17 cellular contexts compared by ENCODE assay signal in the genomic region with DNA sequence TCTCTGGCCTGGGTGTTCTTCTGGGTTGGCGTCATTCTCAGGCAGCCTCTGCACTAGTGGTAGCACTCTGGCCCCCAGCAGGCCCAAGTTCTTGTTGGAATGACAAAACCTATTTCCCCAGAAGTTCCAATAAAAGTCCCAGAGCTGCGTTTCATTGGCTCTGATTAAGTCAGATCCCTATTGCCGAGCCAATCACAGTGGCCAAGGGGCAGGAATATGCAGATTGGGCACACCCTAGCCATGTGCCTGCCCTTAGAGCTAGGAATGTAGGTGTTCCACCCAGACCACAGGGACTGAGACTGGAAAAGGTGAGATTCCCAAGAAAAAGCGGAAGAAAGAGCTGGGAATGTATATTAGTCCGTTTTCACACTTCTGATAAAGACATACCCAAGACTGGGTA.
"Had no signal": no experiment of that assay in that cellular context is flagged by ENCODE, and none has a peak within 500 bp of the region (broad histone marks: within the 10 kb centered on the region; RNA-seq: fewer than 3 reads in every experiment).

No MANE protein-coding gene starts in this region.

- ATAC-seq: activated CD8-positive, alpha-beta T cell treated with anti-CD3 and anti-CD28 coated beads, Interleukin-2, amount 10 ng/mL, durations not matched to agents 7 days and 5 days; activated naive CD8-positive, alpha-beta T cell treated with anti-CD3 and anti-CD28 coated beads, Interleukin-2, amount 50 U/mL, for 24 hours; activated T-cell treated with anti-CD3 and anti-CD28 coated beads, Interleukin-2, amount 50 U/mL, for 4 hours; naive thymus-derived CD8-positive, alpha-beta T cell had no signal

- H3K27me3 Mint-ChIP-seq: activated naive CD4-positive, alpha-beta T cell treated with anti-CD3 and anti-CD28 coated beads, Interleukin-2, amount 10 ng/mL, durations not matched to agents 7 days and 5 days; activated naive CD8-positive, alpha-beta T cell treated with anti-CD3 and anti-CD28 coated beads, Interleukin-2, amount 50 U/mL, for 24 hours; brain; naive thymus-derived CD8-positive, alpha-beta T cell had no signal

- H3K27ac Mint-ChIP-seq: activated naive CD4-positive, alpha-beta T cell treated with anti-CD3 and anti-CD28 coated beads, Interleukin-2, amount 10 ng/mL, durations not matched to agents 7 days and 5 days; activated naive CD8-positive, alpha-beta T cell treated with anti-CD3 and anti-CD28 coated beads, Interleukin-2, amount 50 U/mL, for 24 hours; brain had no signal

- H3K4me1 Mint-ChIP-seq: activated naive CD4-positive, alpha-beta T cell treated with anti-CD3 and anti-CD28 coated beads, Interleukin-2, amount 10 ng/mL, durations not matched to agents 7 days and 5 days; brain had no signal

- DNase-seq: activated CD4-positive, alpha-beta T cell treated with anti-CD3 and anti-CD28 coated beads for 48 hours; activated CD4-positive, CD25-positive, alpha-beta regulatory T cell; activated CD8-positive, alpha-beta memory T cell treated with anti-CD3 and anti-CD28 coated beads, Interleukin-2, amount 50 U/mL, for 4 hours; activated CD8-positive, alpha-beta T cell treated with anti-CD3 and anti-CD28 coated beads, Interleukin-2, amount 10 ng/mL, durations not matched to agents 7 days and 5 days; activated effector memory CD4-positive, alpha-beta T cell treated with Interleukin-2 at 50 U/mL for 16 hours; activated naive CD4-positive, alpha-beta T cell treated with anti-CD3 and anti-CD28 coated beads, Interleukin-2, amount 10 ng/mL, durations not matched to agents 7 days and 5 days; activated naive CD8-positive, alpha-beta T cell treated with anti-CD3 and anti-CD28 coated beads, Interleukin-2, amount 50 U/mL, for 24 hours; activated T-cell treated with anti-CD3 and anti-CD28 coated beads, Interleukin-2, amount 50 U/mL, for 4 hours; anterior cingulate cortex; colonic mucosa; mesenchymal stem cell; naive thymus-derived CD8-positive, alpha-beta T cell; spleen; stimulated activated CD4-positive, alpha-beta T cell treated with anti-CD3 and anti-CD28 coated beads, Interleukin-4, amount 100 ng/mL, for 4 hours; stimulated activated naive CD4-positive, alpha-beta T cell; thyroid gland had no signal

- H3K9me3 Mint-ChIP-seq: activated naive CD8-positive, alpha-beta T cell treated with anti-CD3 and anti-CD28 coated beads, Interleukin-2, amount 50 U/mL, for 24 hours had no signal

- H3K4me3 Mint-ChIP-seq: activated CD8-positive, alpha-beta T cell treated with anti-CD3 and anti-CD28 coated beads, Interleukin-2, amount 10 ng/mL, durations not matched to agents 7 days and 5 days; activated naive CD4-positive, alpha-beta T cell treated with anti-CD3 and anti-CD28 coated beads, Interleukin-2, amount 10 ng/mL, durations not matched to agents 7 days and 5 days; activated naive CD8-positive, alpha-beta T cell treated with anti-CD3 and anti-CD28 coated beads, Interleukin-2, amount 50 U/mL, for 24 hours; activated T-cell treated with anti-CD3 and anti-CD28 coated beads, Interleukin-2, amount 50 U/mL, for 4 hours; brain; naive thymus-derived CD8-positive, alpha-beta T cell had no signal
